In the genomic region with DNA sequence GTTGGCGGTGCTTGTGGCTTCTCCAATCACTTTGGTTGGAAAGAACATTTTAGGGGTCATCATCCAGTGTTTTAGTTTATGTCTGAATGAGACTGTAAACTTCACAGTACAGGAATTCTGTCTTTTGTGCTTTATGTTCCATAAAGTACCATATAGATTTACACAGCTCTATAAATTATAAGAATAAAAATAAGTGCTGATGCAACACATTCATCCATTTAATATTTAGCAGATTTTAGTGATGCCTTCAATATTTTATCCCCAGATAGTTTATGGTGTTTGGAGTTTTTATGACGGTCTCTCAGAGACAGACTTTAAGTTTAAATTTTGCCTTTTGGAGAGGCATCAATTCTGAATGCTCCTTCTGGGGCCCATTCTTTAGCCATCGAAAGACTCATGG, we compare ENCODE assay signal across 24 cellular contexts.
A peak's percentile ranks its signal among the peaks of the same experiment; 100 is the strongest.
DNase-seq lines count a peak whose midpoint lies in the region; ATAC-seq, FAIRE-seq and TF ChIP-seq lines count a peak whose summit lies in the region.
"Had no signal": no experiment of that assay in that cellular context is flagged by ENCODE, and none has a peak within 500 bp of the region (broad histone marks: within the 10 kb centered on the region; RNA-seq: fewer than 3 reads in every experiment).

No MANE protein-coding gene starts in this region.

- no peak overlapping the region for H2AFZ ChIP-seq in HepG2 (ENCODE audit: low read length)
- no peak overlapping the region for H2AFZ ChIP-seq in K562 (ENCODE audit: low read depth, low read length)

- WGBS in HepG2 (ENCODE audit: low lambda C conversion rate): 28% methylated on average over 3 of the region's 3 CpGs
- 77% methylated on average over 3 of the region's 3 CpGs for WGBS in right lobe of liver (ENCODE audit: insufficient coverage, low coverage, low lambda C conversion rate, missing lambda C conversion rate)
- 5% methylated on average over 3 of the region's 3 CpGs for WGBS in K562 (ENCODE audit: insufficient coverage, low coverage, missing lambda C conversion rate)

- no peak overlapping the region for H3K27ac ChIP-seq in HepG2 (ENCODE audit: extremely low read length, insufficient read depth, low read length)
- H3K27ac ChIP-seq in right lobe of liver: no peak overlapping the region
- no peak overlapping the region for H3K27ac ChIP-seq in K562 (ENCODE audit: extremely low read depth, low read depth, low read length)
- H3K27ac ChIP-seq: 22Rv1, BLaER1 had no signal

- FAIRE-seq in HepG2 (lab: Jason Lieb, UNC): no peak
- no peak for FAIRE-seq in K562 (lab: Jason Lieb, UNC)
- FAIRE-seq: GM12878, GM12892, GM18507 had no signal

- in situ Hi-C loops in HepG2 (cut with HindIII; ENCODE audit: extremely low pct_ligation_motif_present, low pct_unique_long_range_greater_than_20kb): no loop called here
- in situ Hi-C loops in K562 (cut with MboI): no loop called here

- intact Hi-C loops in HepG2 (cut with micrococcal nuclease; ENCODE audit: unreplicated experiment): no loop called here
- intact Hi-C loops in right lobe of liver (cut with DNase I): no loop called here
- intact Hi-C loops in K562 (cut with micrococcal nuclease): no loop called here
- intact Hi-C loops in mucosa of descending colon (cut with DNase I, micrococcal nuclease): no loop called here

- POLR2A ChIA-PET in HepG2 (lab: Yijun Ruan, JAX): no interaction called here
- POLR2A ChIA-PET in K562 (lab: Yijun Ruan, JAX): interaction anchor here (0.6 kb wide), 1 partner anchor 219 kb away, joined by 3 read pairs; no protein-coding TSS in a partner anchor

- H3K4me1 ChIP-seq in HepG2 (ENCODE audit: insufficient read depth, low read length) (no peaks in the 10 kb centered on the region), right lobe of liver (no peaks in the 10 kb centered on the region), K562 (replicated peaks in 1 of 2; ENCODE audit: control insufficient read depth in 2 of 2, insufficient read depth in 2 of 2, low read length in 2 of 2) (no peaks in the 10 kb centered on the region), mucosa of descending colon (ENCODE audit: low read depth) (no peaks in the 10 kb centered on the region)
- H3K4me1 ChIP-seq: BE2C, BLaER1 had no signal

- H4K20me1 ChIP-seq in HepG2 (ENCODE audit: insufficient read depth, low read length) (no peaks in the 10 kb centered on the region), K562 (replicated peaks; ENCODE audit: control insufficient read depth, insufficient read depth, low read length) (no peaks in the 10 kb centered on the region)
- H4K20me1 ChIP-seq: BLaER1 had no signal

- H3K9me3 ChIP-seq in HepG2 (ENCODE audit: low read length) (no peaks in the 10 kb centered on the region), right lobe of liver (no peaks in the 10 kb centered on the region), K562 (replicated peaks; ENCODE audit: control insufficient read depth, insufficient read depth, low read depth, low read length) (no peaks in the 10 kb centered on the region), mucosa of descending colon (no peaks in the 10 kb centered on the region)
- H3K9me3 ChIP-seq: BE2C, BLaER1 had no signal

- no peaks in the 10 kb centered on the region for H3K36me3 ChIP-seq in HepG2 (replicated peaks in 1 of 2; ENCODE audit: control insufficient read depth in 1 of 2, insufficient read depth in 2 of 2, low read length in 2 of 2)
- no peaks in the 10 kb centered on the region for H3K36me3 ChIP-seq in right lobe of liver
- H3K36me3 ChIP-seq in K562 (ENCODE audit: control insufficient read depth, insufficient read depth, low read length): no peaks in the 10 kb centered on the region
- no peaks in the 10 kb centered on the region for H3K36me3 ChIP-seq in mucosa of descending colon (ENCODE audit: low read depth)
- H3K36me3 ChIP-seq: BE2C, BLaER1 had no signal

- no peaks in the 10 kb centered on the region for H3K9me1 ChIP-seq in K562 (ENCODE audit: control insufficient read depth, insufficient read depth, low read length)

- TF ChIP-seq POLR2A in HepG2 (IDR thresholded peaks at IDR 0.05; ENCODE audit: insufficient read depth in 1 of 2, low read depth in 2 of 2, low read length in 2 of 2) (no peak), right lobe of liver (IDR thresholded peaks at IDR 0.05) (no peak), K562 (conservative IDR thresholded peaks at IDR 0.05) (no peak)

- H3K4me2 ChIP-seq in HepG2 (ENCODE audit: low read depth, low read length): no peak overlapping the region
- H3K4me2 ChIP-seq in K562 (ENCODE audit: insufficient read depth, low read length): no peak overlapping the region
- H3K4me2 ChIP-seq: BLaER1 had no signal

- no peak for TF ChIP-seq EP300 in HepG2 (IDR thresholded peaks at IDR 0.05; ENCODE audit: low read depth in 2 of 2, low read length in 2 of 2)
- TF ChIP-seq EP300 in HepG2 (CRISPR knock-in tag; IDR thresholded peaks at IDR 0.05; ENCODE audit: borderline replicate concordance): no peak
- no peak for TF ChIP-seq EP300 in K562 (IDR thresholded peaks at IDR 0.05; ENCODE audit: low read length)

- H3K9ac ChIP-seq in HepG2 (ENCODE audit: insufficient read depth, low read depth, low read length): no peak overlapping the region
- no peak overlapping the region for H3K9ac ChIP-seq in K562 (ENCODE audit: insufficient read depth in 1 of 2, low read depth in 2 of 2, low read length in 2 of 2)
- H3K9ac ChIP-seq: BLaER1 had no signal

- DNase-seq in HepG2 (ENCODE audit: low spot score) (no peak), right lobe of liver (no peak), K562 (ENCODE audit: extremely low read depth in 1 of 4, low spot score in 3 of 4) (no peak), mucosa of descending colon (no peak)
- DNase-seq in activated CD8-positive, alpha-beta memory T cell treated with anti-CD3 and anti-CD28 coated beads, Interleukin-2, amount 50 U/mL, for 48 hours: no peak
- DNase-seq: ACHN; BE2C; C1 segment of cervical spinal cord; CD4-positive, alpha-beta memory T cell; CD4-positive, CD25-positive, alpha-beta regulatory T cell; CD8-positive, alpha-beta memory T cell; COR-L47; DMS 273 treated with DMSO at 0.1 percent for 48 hours; DMS153; DMS53; DMS79; DND-41; EL; GDM1 had no signal

- H3K4me3 ChIP-seq in HepG2 (replicated peaks in 1 of 3; ENCODE audit: insufficient read depth in 1 of 3, low read depth in 2 of 3, low read length in 3 of 3) (no peak overlapping the region), right lobe of liver (no peak overlapping the region), K562 (no peak overlapping the region), mucosa of descending colon (no peak overlapping the region)
- H3K4me3 ChIP-seq: BLaER1, GM12878 had no signal

- ATAC-seq in HepG2: no peak
- no peak for ATAC-seq in right lobe of liver
- ATAC-seq in K562: no peak
- ATAC-seq in mucosa of descending colon: no peak
- ATAC-seq: GM12878 had no signal

- H3K79me2 ChIP-seq in HepG2 (ENCODE audit: insufficient read depth, low read length): no peaks in the 10 kb centered on the region
- H3K79me2 ChIP-seq in K562 (ENCODE audit: control insufficient read depth, insufficient read depth, low read length): no peaks in the 10 kb centered on the region

- CTCF ChIA-PET in HepG2 (lab: Yijun Ruan, JAX; ENCODE audit: low intra/inter-chr PET ratio, low total read pairs) (no interaction called here), K562 (lab: Yijun Ruan, JAX; ENCODE audit: low intra/inter-chr PET ratio) (no interaction called here)

- H3K27me3 ChIP-seq in HepG2 (ENCODE audit: control insufficient read depth in 1 of 2, insufficient read depth in 2 of 2, low read length in 2 of 2) (no peaks in the 10 kb centered on the region), right lobe of liver (no peaks in the 10 kb centered on the region), K562 (ENCODE audit: control insufficient read depth in 2 of 2, insufficient read depth in 2 of 2, low read length in 2 of 2) (no peaks in the 10 kb centered on the region)
- H3K27me3 ChIP-seq: BE2C, BLaER1 had no signal

- BruUV-seq in HepG2 (replicated peaks; lab: Mats Ljungman, UMichigan): no TSS peak
- BruUV-seq in K562 (replicated peaks; lab: Mats Ljungman, UMichigan): no TSS peak

- no peak for TF ChIP-seq RAD21 in HepG2 (CRISPR knock-in tag; IDR thresholded peaks at IDR 0.05)
- no peak for TF ChIP-seq RAD21 in K562 (CRISPR knock-in tag; conservative IDR thresholded peaks at IDR 0.05 in 1 of 2, IDR thresholded peaks at IDR 0.05 in 1 of 2)

- TF ChIP-seq CTCF in HepG2 (CRISPR knock-in tag; IDR thresholded peaks at IDR 0.05) (no peak), right lobe of liver (IDR thresholded peaks at IDR 0.05) (no peak), K562 (IDR thresholded peaks at IDR 0.05 in 2 of 3, conservative IDR thresholded peaks at IDR 0.05 in 1 of 3; ENCODE audit: insufficient read depth in 2 of 3, low read depth in 1 of 3, low read length in 3 of 3) (no peak), mucosa of descending colon (IDR thresholded peaks at IDR 0.05) (no peak)

TF ChIP-seq in HepG2, 621 proteins besides CTCF, POLR2A, EP300 and RAD21 (continues in another document):
- TF ChIP-seq HNRNPL (IDR thresholded peaks at IDR 0.05; ENCODE audit: low read depth, low read length): no peak
- TF ChIP-seq MAFK (conservative IDR thresholded peaks at IDR 0.05 in 1 of 2, IDR thresholded peaks at IDR 0.05 in 1 of 2; ENCODE audit: low read length in 2 of 2): peak in 1 of 2 experiments; percentile 59; a peak in 2 of 4 replicates
- no peak for TF ChIP-seq ZNF382 (CRISPR knock-in tag; IDR thresholded peaks at IDR 0.05; ENCODE audit: borderline replicate concordance)
- TF ChIP-seq MAFF (IDR thresholded peaks at IDR 0.05; ENCODE audit: low read depth, low read length): peak; percentile 23; the same call in 1 of the 2 replicates
- TF ChIP-seq NR1H2 (CRISPR knock-in tag; IDR thresholded peaks at IDR 0.05; ENCODE audit: borderline replicate concordance, low read depth): no peak

TF ChIP-seq in K562, 482 proteins besides CTCF, POLR2A, EP300 and RAD21:
- no peak for TF ChIP-seq CBX3 (IDR thresholded peaks at IDR 0.05; ENCODE audit: borderline replicate concordance in 1 of 2, low read length in 2 of 2)
- TF ChIP-seq, protein P1, sequence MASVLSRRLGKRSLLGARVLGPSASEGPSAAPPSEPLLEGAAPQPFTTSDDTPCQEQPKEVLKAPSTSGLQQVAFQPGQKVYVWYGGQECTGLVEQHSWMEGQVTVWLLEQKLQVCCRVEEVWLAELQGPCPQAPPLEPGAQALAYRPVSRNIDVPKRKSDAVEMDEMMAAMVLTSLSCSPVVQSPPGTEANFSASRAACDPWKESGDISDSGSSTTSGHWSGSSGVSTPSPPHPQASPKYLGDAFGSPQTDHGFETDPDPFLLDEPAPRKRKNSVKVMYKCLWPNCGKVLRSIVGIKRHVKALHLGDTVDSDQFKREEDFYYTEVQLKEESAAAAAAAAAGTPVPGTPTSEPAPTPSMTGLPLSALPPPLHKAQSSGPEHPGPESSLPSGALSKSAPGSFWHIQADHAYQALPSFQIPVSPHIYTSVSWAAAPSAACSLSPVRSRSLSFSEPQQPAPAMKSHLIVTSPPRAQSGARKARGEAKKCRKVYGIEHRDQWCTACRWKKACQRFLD (CRISPR knock-in tag; IDR thresholded peaks at IDR 0.05): no peak
- no peak for TF ChIP-seq CTBP1 (IDR thresholded peaks at IDR 0.05; ENCODE audit: borderline replicate concordance)
- TF ChIP-seq ZNF316 (IDR thresholded peaks at IDR 0.05): peak; percentile 28; the same call in 1 of the 2 replicates
- TF ChIP-seq L3MBTL2 (IDR thresholded peaks at IDR 0.05): no peak
- TF ChIP-seq ZNF408 (CRISPR knock-in tag; IDR thresholded peaks at IDR 0.05; ENCODE audit: low read depth): no peak
TF ChIP-seq in K562: peak in this region for 1.
